1 cellular context compared by ENCODE assay signal in genomic region chr11:85628771-85629341, GRCh38.
TF ChIP-seq lines count a peak whose summit lies in the region.

No MANE protein-coding gene starts in this region.

TF ChIP-seq in HEK293, 187 proteins besides CTCF, POLR2A, EP300 and RAD21 (continued from another document):
- TF ChIP-seq PRDM10 (tag by site-specific recombination; IDR thresholded peaks at IDR 0.05) (0 out of 2 replicates have a peak, but pooled peaks have one; percentile 21), ZNF132 (tag by site-specific recombination; IDR thresholded peaks at IDR 0.05; ENCODE audit: borderline replicate concordance) (no peak), ZNF571 (tag by site-specific recombination; IDR thresholded peaks at IDR 0.05) (no peak), ZBTB17 (tag by site-specific recombination; IDR thresholded peaks at IDR 0.05) (peak; percentile 83), ZNF600 (tag by site-specific recombination; IDR thresholded peaks at IDR 0.05) (0 out of 2 replicates have a peak, but pooled peaks have one; percentile 36), REPIN1 (tag by site-specific recombination; IDR thresholded peaks at IDR 0.05; ENCODE audit: low read depth) (0 out of 2 replicates have a peak, but pooled peaks have one; percentile 56), ZBTB6 (tag by site-specific recombination; IDR thresholded peaks at IDR 0.05) (no peak), ZNF560 (tag by site-specific recombination; IDR thresholded peaks at IDR 0.05; ENCODE audit: borderline replicate concordance) (no peak), KLF16 (tag by site-specific recombination; IDR thresholded peaks at IDR 0.05) (no peak), TRIM28 (IDR thresholded peaks at IDR 0.05; ENCODE audit: borderline replicate concordance, low read length) (no peak), ZNF513 (tag by site-specific recombination; IDR thresholded peaks at IDR 0.05) (no peak), ZEB2 (tag by site-specific recombination; IDR thresholded peaks at IDR 0.05) (0 out of 2 replicates have a peak, but pooled peaks have one; percentile 3), ZNF664 (tag by site-specific recombination; IDR thresholded peaks at IDR 0.05) (no peak), MZF1 (tag by site-specific recombination; IDR thresholded peaks at IDR 0.05; ENCODE audit: borderline replicate concordance) (no peak), ZNF704 (tag by site-specific recombination; IDR thresholded peaks at IDR 0.05) (no peak), ZNF335 (tag by site-specific recombination; conservative IDR thresholded peaks at IDR 0.05) (peak; percentile 49; the same call in 1 of the 2 replicates), ZBTB8A (tag by site-specific recombination; IDR thresholded peaks at IDR 0.05) (no peak), ZNF623 (tag by site-specific recombination; IDR thresholded peaks at IDR 0.05) (no peak), MEIS1 (CRISPR knock-in tag; IDR thresholded peaks at IDR 0.05; ENCODE audit: borderline replicate concordance) (no peak), ZNF19 (tag by site-specific recombination; IDR thresholded peaks at IDR 0.05; ENCODE audit: low read depth) (no peak), ZNF266 (tag by site-specific recombination; IDR thresholded peaks at IDR 0.05; ENCODE audit: low read depth) (no peak), ZNF391 (tag by site-specific recombination; IDR thresholded peaks at IDR 0.05; ENCODE audit: borderline replicate concordance, low read depth) (no peak), MYNN (tag by site-specific recombination; IDR thresholded peaks at IDR 0.05; ENCODE audit: borderline replicate concordance) (no peak), AEBP2 (tag by site-specific recombination; IDR thresholded peaks at IDR 0.05; ENCODE audit: borderline replicate concordance) (no peak), ZNF140 (tag by site-specific recombination; IDR thresholded peaks at IDR 0.05) (no peak)
- TF ChIP-seq, protein P1, sequence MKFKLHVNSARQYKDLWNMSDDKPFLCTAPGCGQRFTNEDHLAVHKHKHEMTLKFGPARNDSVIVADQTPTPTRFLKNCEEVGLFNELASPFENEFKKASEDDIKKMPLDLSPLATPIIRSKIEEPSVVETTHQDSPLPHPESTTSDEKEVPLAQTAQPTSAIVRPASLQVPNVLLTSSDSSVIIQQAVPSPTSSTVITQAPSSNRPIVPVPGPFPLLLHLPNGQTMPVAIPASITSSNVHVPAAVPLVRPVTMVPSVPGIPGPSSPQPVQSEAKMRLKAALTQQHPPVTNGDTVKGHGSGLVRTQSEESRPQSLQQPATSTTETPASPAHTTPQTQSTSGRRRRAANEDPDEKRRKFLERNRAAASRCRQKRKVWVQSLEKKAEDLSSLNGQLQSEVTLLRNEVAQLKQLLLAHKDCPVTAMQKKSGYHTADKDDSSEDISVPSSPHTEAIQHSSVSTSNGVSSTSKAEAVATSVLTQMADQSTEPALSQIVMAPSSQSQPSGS (tag by site-specific recombination; IDR thresholded peaks at IDR 0.05; ENCODE audit: low read depth), result no peak
- TF ChIP-seq, protein P2, sequence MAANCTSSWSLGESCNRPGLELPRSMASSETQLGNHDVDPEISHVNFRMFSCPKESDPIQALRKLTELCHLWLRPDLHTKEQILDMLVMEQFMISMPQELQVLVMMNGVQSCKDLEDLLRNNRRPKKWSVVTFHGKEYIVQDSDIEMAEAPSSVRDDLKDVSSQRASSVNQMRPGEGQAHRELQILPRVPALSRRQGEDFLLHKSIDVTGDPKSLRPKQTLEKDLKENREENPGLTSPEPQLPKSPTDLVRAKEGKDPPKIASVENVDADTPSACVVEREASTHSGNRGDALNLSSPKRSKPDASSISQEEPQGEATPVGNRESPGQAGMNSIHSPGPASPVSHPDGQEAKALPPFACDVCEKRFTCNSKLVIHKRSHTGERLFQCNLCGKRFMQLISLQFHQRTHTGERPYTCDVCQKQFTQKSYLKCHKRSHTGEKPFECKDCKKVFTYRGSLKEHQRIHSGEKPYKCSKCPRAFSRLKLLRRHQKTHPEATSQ (tag by site-specific recombination; IDR thresholded peaks at IDR 0.05), result no peak
- TF ChIP-seq, protein P3, sequence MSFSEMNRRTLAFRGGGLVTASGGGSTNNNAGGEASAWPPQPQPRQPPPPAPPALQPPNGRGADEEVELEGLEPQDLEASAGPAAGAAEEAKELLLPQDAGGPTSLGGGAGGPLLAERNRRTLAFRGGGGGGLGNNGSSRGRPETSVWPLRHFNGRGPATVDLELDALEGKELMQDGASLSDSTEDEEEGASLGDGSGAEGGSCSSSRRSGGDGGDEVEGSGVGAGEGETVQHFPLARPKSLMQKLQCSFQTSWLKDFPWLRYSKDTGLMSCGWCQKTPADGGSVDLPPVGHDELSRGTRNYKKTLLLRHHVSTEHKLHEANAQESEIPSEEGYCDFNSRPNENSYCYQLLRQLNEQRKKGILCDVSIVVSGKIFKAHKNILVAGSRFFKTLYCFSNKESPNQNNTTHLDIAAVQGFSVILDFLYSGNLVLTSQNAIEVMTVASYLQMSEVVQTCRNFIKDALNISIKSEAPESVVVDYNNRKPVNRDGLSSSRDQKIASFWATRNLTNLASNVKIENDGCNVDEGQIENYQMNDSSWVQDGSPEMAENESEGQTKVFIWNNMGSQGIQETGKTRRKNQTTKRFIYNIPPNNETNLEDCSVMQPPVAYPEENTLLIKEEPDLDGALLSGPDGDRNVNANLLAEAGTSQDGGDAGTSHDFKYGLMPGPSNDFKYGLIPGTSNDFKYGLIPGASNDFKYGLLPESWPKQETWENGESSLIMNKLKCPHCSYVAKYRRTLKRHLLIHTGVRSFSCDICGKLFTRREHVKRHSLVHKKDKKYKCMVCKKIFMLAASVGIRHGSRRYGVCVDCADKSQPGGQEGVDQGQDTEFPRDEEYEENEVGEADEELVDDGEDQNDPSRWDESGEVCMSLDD (tag by site-specific recombination; IDR thresholded peaks at IDR 0.05), result no peak
TF ChIP-seq in HEK293: peak in this region for 7.
